In genomic region chr20:54174452-54175175, GRCh38 we compare ENCODE assay signal across 1 cellular context.
TF ChIP-seq lines count a peak whose summit lies in the region.

No MANE protein-coding gene starts in this region.

TF ChIP-seq in HepG2, 621 proteins besides CTCF, POLR2A, EP300 and RAD21:
- TF ChIP-seq ARID2 (CRISPR knock-in tag; IDR thresholded peaks at IDR 0.05; ENCODE audit: borderline replicate concordance) (no peak), NCOR1 (IDR thresholded peaks at IDR 0.05; ENCODE audit: borderline replicate concordance, low read length) (0 out of 2 replicates have a peak, but pooled peaks have one; percentile 10), ZNF335 (CRISPR knock-in tag; IDR thresholded peaks at IDR 0.05) (no peak), MEIS2 (CRISPR knock-in tag; IDR thresholded peaks at IDR 0.05) (0 out of 2 replicates have a peak, but pooled peaks have one; percentile 7), ZNF563 (CRISPR knock-in tag; IDR thresholded peaks at IDR 0.05) (0 out of 2 replicates have a peak, but pooled peaks have one; percentile 14), KDM1A (CRISPR knock-in tag; IDR thresholded peaks at IDR 0.05) (peak; percentile 20; the same call in 1 of the 2 replicates), KLF9 (CRISPR knock-in tag; IDR thresholded peaks at IDR 0.05; ENCODE audit: low read depth) (0 out of 2 replicates have a peak, but pooled peaks have one; percentile 15), ZFYVE20 (CRISPR knock-in tag; IDR thresholded peaks at IDR 0.05; ENCODE audit: borderline replicate concordance, low read depth) (no peak), ZNF574 (CRISPR knock-in tag; IDR thresholded peaks at IDR 0.05) (no peak), SOX13 (IDR thresholded peaks at IDR 0.05) (no peak), SOX13 (CRISPR knock-in tag; conservative IDR thresholded peaks at IDR 0.05 in 1 of 2, IDR thresholded peaks at IDR 0.05 in 1 of 2) (no peak), ZNF251 (CRISPR knock-in tag; IDR thresholded peaks at IDR 0.05) (no peak), HDAC6 (IDR thresholded peaks at IDR 0.05; ENCODE audit: low read depth, low read length) (no peak), ZKSCAN8 (CRISPR knock-in tag; IDR thresholded peaks at IDR 0.05; ENCODE audit: borderline replicate concordance) (no peak), ZNF431 (CRISPR knock-in tag; IDR thresholded peaks at IDR 0.05; ENCODE audit: borderline replicate concordance, low read depth) (no peak), MED1 (CRISPR knock-in tag; IDR thresholded peaks at IDR 0.05) (peak; percentile 5; the same call in 1 of the 2 replicates), CCDC6 (CRISPR knock-in tag; IDR thresholded peaks at IDR 0.05) (no peak), SRSF4 (IDR thresholded peaks at IDR 0.05; ENCODE audit: low read depth, low read length, poor library complexity, severe bottlenecking) (no peak), ZMAT3 (CRISPR knock-in tag; conservative IDR thresholded peaks at IDR 0.05) (0 out of 2 replicates have a peak, but pooled peaks have one; percentile 38), PBX3 (CRISPR knock-in tag; IDR thresholded peaks at IDR 0.05; ENCODE audit: borderline replicate concordance) (0 out of 2 replicates have a peak, but pooled peaks have one; percentile 4), U2AF1 (optimal IDR thresholded peaks at IDR 0.05; ENCODE audit: low read depth, low read length) (no peak), YEATS4 (CRISPR knock-in tag; IDR thresholded peaks at IDR 0.05; ENCODE audit: borderline replicate concordance) (no peak), FOXO1 (CRISPR knock-in tag; IDR thresholded peaks at IDR 0.05) (no peak), ZBTB7B (CRISPR knock-in tag; IDR thresholded peaks at IDR 0.05) (0 out of 2 replicates have a peak, but pooled peaks have one; percentile 5), ATF5 (CRISPR knock-in tag; IDR thresholded peaks at IDR 0.05; ENCODE audit: low read depth) (no peak), ZBTB38 (CRISPR knock-in tag; IDR thresholded peaks at IDR 0.05) (no peak), PATZ1 (CRISPR knock-in tag; IDR thresholded peaks at IDR 0.05) (peak; percentile 51; the same call in 1 of the 2 replicates), ZMYM3 (CRISPR knock-in tag; IDR thresholded peaks at IDR 0.05) (0 out of 2 replicates have a peak, but pooled peaks have one; percentile 23), ZNF713 (CRISPR knock-in tag; IDR thresholded peaks at IDR 0.05) (0 out of 2 replicates have a peak, but pooled peaks have one; percentile 18), DBP (CRISPR knock-in tag; IDR thresholded peaks at IDR 0.05; ENCODE audit: not compliant biosample characterization) (no peak), ZNF768 (CRISPR knock-in tag; IDR thresholded peaks at IDR 0.05) (peak; percentile 79), ZSCAN20 (CRISPR knock-in tag; IDR thresholded peaks at IDR 0.05; ENCODE audit: borderline replicate concordance) (peak; percentile 69; the same call in 1 of the 2 replicates), TBX2 (CRISPR knock-in tag; IDR thresholded peaks at IDR 0.05; ENCODE audit: borderline replicate concordance) (no peak), ZBTB10 (CRISPR knock-in tag; IDR thresholded peaks at IDR 0.05; ENCODE audit: borderline replicate concordance) (no peak; the same call in 1 of the 2 replicates), RARG (CRISPR knock-in tag; IDR thresholded peaks at IDR 0.05; ENCODE audit: low read depth) (no peak), GLI4 (CRISPR knock-in tag; IDR thresholded peaks at IDR 0.05; ENCODE audit: borderline replicate concordance) (0 out of 2 replicates have a peak, but pooled peaks have one; percentile 44), RBM39 (IDR thresholded peaks at IDR 0.05; ENCODE audit: low read depth, low read length, poor library complexity, severe bottlenecking) (peak; percentile 46), NFE2L1 (CRISPR knock-in tag; IDR thresholded peaks at IDR 0.05; ENCODE audit: borderline replicate concordance) (no peak)
